1 cellular context compared by ENCODE assay signal in genomic region chr7:98420966-98421612, GRCh38.
TF ChIP-seq lines count a peak whose summit lies in the region.

No MANE protein-coding gene starts in this region.

TF ChIP-seq in IMR-90, 13 proteins besides CTCF, POLR2A, EP300 and RAD21 (continued from another document):
- no peak for TF ChIP-seq NFE2L2 (IDR thresholded peaks at IDR 0.05; ENCODE audit: low read depth, low read length)
- no peak for TF ChIP-seq RCOR1 (IDR thresholded peaks at IDR 0.05; ENCODE audit: insufficient replicate concordance, low read length)
- TF ChIP-seq MAZ (IDR thresholded peaks at IDR 0.05; ENCODE audit: borderline replicate concordance, low read depth, low read length), result no peak
- TF ChIP-seq SMC3 (IDR thresholded peaks at IDR 0.05; ENCODE audit: low read depth, low read length), result no peak; the same call in 1 of the 2 replicates
- no peak for TF ChIP-seq USF2 (IDR thresholded peaks at IDR 0.05; ENCODE audit: low read depth, low read length)
- TF ChIP-seq MAFK (IDR thresholded peaks at IDR 0.05; ENCODE audit: low read depth, low read length), result no peak
- TF ChIP-seq BHLHE40 (IDR thresholded peaks at IDR 0.05; ENCODE audit: low read depth, low read length), result no peak
- TF ChIP-seq CHD1 (IDR thresholded peaks at IDR 0.05; ENCODE audit: low read depth, low read length), result no peak
